1 cellular context compared by ENCODE assay signal in the genomic region with DNA sequence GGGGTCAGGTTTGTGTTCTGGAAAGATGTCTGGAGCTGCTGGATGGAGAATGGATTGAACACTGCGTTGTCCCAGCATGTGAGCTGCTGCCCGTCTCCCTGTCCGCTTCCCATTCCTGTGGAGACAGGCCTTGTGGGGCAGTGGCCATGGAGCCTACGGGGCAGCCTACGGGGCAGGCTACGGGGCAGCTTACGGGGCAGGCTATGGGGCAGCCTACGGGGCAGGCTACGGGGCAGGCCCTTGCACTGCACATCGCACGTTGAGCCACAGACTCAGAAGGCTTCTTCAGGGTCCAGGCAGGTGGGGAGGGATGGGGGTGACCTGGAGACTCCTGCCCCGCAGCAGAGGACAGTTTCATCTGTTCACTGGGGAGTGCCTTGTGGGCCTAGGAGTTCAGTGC.
TF ChIP-seq lines count a peak whose summit lies in the region.

No MANE protein-coding gene starts in this region.

TF ChIP-seq in HepG2, 621 proteins besides CTCF, POLR2A, EP300 and RAD21:
- TF ChIP-seq GTF3A (CRISPR knock-in tag; conservative IDR thresholded peaks at IDR 0.05) (no peak), AGO2 (optimal IDR thresholded peaks at IDR 0.05; ENCODE audit: low read depth, low read length) (peak; percentile 58)
